Comparison of ENCODE assay signal across 17 cellular contexts in genomic region chr3:150063237-150063636, GRCh38.
"Had no signal": no experiment of that assay in that cellular context is flagged by ENCODE, and none has a peak within 500 bp of the region (broad histone marks: within the 10 kb centered on the region; RNA-seq: fewer than 3 reads in every experiment).

No MANE protein-coding gene starts in this region.

- H3K27me3 ChIP-seq: cardiac muscle cell, gastroesophageal sphincter, SJCRH30 had no signal

- DNase-seq: activated CD4-positive, alpha-beta T cell treated with anti-CD3 and anti-CD28 coated beads for 36 hours; activated CD8-positive, alpha-beta memory T cell treated with anti-CD3 and anti-CD28 coated beads, Interleukin-2, amount 50 U/mL, for 4 hours; activated CD8-positive, alpha-beta T cell treated with anti-CD3 and anti-CD28 coated beads for 36 hours; activated naive CD4-positive, alpha-beta T cell treated with Interleukin-2 at 50 U/mL for 16 hours; activated naive CD8-positive, alpha-beta T cell treated with anti-CD3 and anti-CD28 coated beads, Interleukin-2, amount 50 U/mL, for 24 hours; cortex of kidney; effector CD8-positive, alpha-beta T cell; kidney; midbrain; natural killer cell; stimulated activated CD4-positive, alpha-beta T cell treated with anti-CD3 and anti-CD28 coated beads, Interleukin-4, amount 100 ng/mL, for 1 hour; stimulated activated CD8-positive, alpha-beta memory T cell treated with anti-CD3 and anti-CD28 coated beads, Interleukin-4, amount 100 ng/mL, for 48 hours; T-helper 9 cell; WERI-Rb-1 had no signal

- H3K27ac ChIP-seq: cardiac muscle cell, WERI-Rb-1 had no signal

- H3K4me3 ChIP-seq: cardiac muscle cell had no signal

- H3K9me3 ChIP-seq: gastroesophageal sphincter, SJCRH30 had no signal

- ATAC-seq: activated CD4-positive, alpha-beta T cell treated with anti-CD3 and anti-CD28 coated beads for 36 hours; activated CD8-positive, alpha-beta T cell treated with anti-CD3 and anti-CD28 coated beads for 36 hours; activated naive CD8-positive, alpha-beta T cell treated with anti-CD3 and anti-CD28 coated beads, Interleukin-2, amount 50 U/mL, for 24 hours; natural killer cell had no signal

- H3K36me3 ChIP-seq: cardiac muscle cell, gastroesophageal sphincter, SJCRH30, WERI-Rb-1 had no signal
